Comparison of ENCODE assay signal across 1 cellular context in the genomic region with DNA sequence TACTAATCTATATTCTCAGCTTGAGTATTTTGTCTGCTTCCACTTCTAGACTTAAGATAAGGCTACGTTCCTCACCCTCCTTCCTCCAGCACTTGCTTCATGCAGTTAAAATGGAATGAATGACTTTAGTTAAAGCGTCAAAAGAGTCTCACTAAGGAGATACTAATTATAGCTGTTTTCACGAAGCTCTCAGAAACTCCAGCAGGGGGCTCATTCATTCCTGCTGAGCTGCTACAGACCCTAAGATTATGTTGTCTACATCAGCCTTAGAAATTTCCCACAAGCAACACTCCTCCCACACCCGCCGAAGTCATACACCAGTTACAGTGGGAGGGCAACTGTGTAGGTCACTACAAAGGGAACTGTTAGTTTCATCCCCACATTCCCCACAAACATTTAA.
TF ChIP-seq lines count a peak whose summit lies in the region.

No MANE protein-coding gene starts in this region.

TF ChIP-seq in HepG2, 621 proteins besides CTCF, POLR2A, EP300 and RAD21 (continued from another document):
- TF ChIP-seq ERF (CRISPR knock-in tag; IDR thresholded peaks at IDR 0.05) = peak; percentile 71; the same call in 1 of the 2 replicates
- 0 out of 2 replicates have a peak, but pooled peaks have one; percentile 17 for TF ChIP-seq ZGPAT (CRISPR knock-in tag; IDR thresholded peaks at IDR 0.05)
- TF ChIP-seq ZNF124 (CRISPR knock-in tag; IDR thresholded peaks at IDR 0.05) = 0 out of 2 replicates have a peak, but pooled peaks have one; percentile 27
- TF ChIP-seq SOX5 (CRISPR knock-in tag; IDR thresholded peaks at IDR 0.05; ENCODE audit: borderline replicate concordance) = peak; percentile 16; the same call in 1 of the 2 replicates
- TF ChIP-seq IKZF4 (CRISPR knock-in tag; IDR thresholded peaks at IDR 0.05; ENCODE audit: borderline replicate concordance, low read depth, not compliant biosample characterization) = no peak
- TF ChIP-seq, protein P1, sequence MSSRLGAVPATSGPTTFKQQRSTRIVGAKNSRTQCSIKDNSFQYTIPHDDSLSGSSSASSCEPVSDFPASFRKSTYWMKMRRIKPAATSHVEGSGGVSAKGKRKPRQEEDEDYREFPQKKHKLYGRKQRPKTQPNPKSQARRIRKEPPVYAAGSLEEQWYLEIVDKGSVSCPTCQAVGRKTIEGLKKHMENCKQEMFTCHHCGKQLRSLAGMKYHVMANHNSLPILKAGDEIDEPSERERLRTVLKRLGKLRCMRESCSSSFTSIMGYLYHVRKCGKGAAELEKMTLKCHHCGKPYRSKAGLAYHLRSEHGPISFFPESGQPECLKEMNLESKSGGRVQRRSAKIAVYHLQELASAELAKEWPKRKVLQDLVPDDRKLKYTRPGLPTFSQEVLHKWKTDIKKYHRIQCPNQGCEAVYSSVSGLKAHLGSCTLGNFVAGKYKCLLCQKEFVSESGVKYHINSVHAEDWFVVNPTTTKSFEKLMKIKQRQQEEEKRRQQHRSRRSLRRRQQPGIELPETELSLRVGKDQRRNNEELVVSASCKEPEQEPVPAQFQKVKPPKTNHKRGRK (CRISPR knock-in tag; IDR thresholded peaks at IDR 0.05) = no peak
- TF ChIP-seq ZBTB25 (CRISPR knock-in tag; IDR thresholded peaks at IDR 0.05) = 0 out of 2 replicates have a peak, but pooled peaks have one; percentile 48
- peak; percentile 61 for TF ChIP-seq MED1 (CRISPR knock-in tag; IDR thresholded peaks at IDR 0.05)
- no peak for TF ChIP-seq ZUFSP (CRISPR knock-in tag; IDR thresholded peaks at IDR 0.05; ENCODE audit: borderline replicate concordance)
- peak; percentile 36; the same call in 1 of the 2 replicates for TF ChIP-seq PATZ1 (CRISPR knock-in tag; IDR thresholded peaks at IDR 0.05)
- no peak for TF ChIP-seq ZFP62 (CRISPR knock-in tag; IDR thresholded peaks at IDR 0.05)
- peak; percentile 67 for TF ChIP-seq MIXL1 (CRISPR knock-in tag; IDR thresholded peaks at IDR 0.05)
- TF ChIP-seq GATAD2A (CRISPR knock-in tag; IDR thresholded peaks at IDR 0.05) = peak; percentile 65
- TF ChIP-seq KMT2A (CRISPR knock-in tag; IDR thresholded peaks at IDR 0.05) = 0 out of 2 replicates have a peak, but pooled peaks have one; percentile 42
- TF ChIP-seq ZBTB7A (CRISPR knock-in tag; IDR thresholded peaks at IDR 0.05) = no peak
- no peak for TF ChIP-seq SOX6 (IDR thresholded peaks at IDR 0.05)
- peak; percentile 29; the same call in 1 of the 2 replicates for TF ChIP-seq SOX6 (CRISPR knock-in tag; IDR thresholded peaks at IDR 0.05)
- peak; percentile 28; the same call in 1 of the 2 replicates for TF ChIP-seq KMT2B (CRISPR knock-in tag; IDR thresholded peaks at IDR 0.05)
- TF ChIP-seq FOXA3 (CRISPR knock-in tag; IDR thresholded peaks at IDR 0.05) = peak; percentile 16; the same call in 1 of the 2 replicates
- no peak for TF ChIP-seq ZC3H4 (CRISPR knock-in tag; IDR thresholded peaks at IDR 0.05; ENCODE audit: borderline replicate concordance)
- TF ChIP-seq, protein P2, sequence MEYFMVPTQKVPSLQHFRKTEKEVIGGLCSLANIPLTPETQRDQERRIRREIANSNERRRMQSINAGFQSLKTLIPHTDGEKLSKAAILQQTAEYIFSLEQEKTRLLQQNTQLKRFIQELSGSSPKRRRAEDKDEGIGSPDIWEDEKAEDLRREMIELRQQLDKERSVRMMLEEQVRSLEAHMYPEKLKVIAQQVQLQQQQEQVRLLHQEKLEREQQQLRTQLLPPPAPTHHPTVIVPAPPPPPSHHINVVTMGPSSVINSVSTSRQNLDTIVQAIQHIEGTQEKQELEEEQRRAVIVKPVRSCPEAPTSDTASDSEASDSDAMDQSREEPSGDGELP (IDR thresholded peaks at IDR 0.05; ENCODE audit: borderline replicate concordance, low read depth) = no peak
- TF ChIP-seq PHF21A (CRISPR knock-in tag; IDR thresholded peaks at IDR 0.05) = peak; percentile 60; the same call in 1 of the 2 replicates
- TF ChIP-seq ZBTB7B (CRISPR knock-in tag; IDR thresholded peaks at IDR 0.05) = peak; percentile 49; the same call in 1 of the 2 replicates
- TF ChIP-seq, protein P3, sequence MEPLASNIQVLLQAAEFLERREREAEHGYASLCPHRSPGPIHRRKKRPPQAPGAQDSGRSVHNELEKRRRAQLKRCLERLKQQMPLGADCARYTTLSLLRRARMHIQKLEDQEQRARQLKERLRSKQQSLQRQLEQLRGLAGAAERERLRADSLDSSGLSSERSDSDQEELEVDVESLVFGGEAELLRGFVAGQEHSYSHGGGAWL (CRISPR knock-in tag; IDR thresholded peaks at IDR 0.05) = 0 out of 2 replicates have a peak, but pooled peaks have one; percentile 39
- no peak for TF ChIP-seq JUND (CRISPR knock-in tag; IDR thresholded peaks at IDR 0.05)
- TF ChIP-seq, protein P4, sequence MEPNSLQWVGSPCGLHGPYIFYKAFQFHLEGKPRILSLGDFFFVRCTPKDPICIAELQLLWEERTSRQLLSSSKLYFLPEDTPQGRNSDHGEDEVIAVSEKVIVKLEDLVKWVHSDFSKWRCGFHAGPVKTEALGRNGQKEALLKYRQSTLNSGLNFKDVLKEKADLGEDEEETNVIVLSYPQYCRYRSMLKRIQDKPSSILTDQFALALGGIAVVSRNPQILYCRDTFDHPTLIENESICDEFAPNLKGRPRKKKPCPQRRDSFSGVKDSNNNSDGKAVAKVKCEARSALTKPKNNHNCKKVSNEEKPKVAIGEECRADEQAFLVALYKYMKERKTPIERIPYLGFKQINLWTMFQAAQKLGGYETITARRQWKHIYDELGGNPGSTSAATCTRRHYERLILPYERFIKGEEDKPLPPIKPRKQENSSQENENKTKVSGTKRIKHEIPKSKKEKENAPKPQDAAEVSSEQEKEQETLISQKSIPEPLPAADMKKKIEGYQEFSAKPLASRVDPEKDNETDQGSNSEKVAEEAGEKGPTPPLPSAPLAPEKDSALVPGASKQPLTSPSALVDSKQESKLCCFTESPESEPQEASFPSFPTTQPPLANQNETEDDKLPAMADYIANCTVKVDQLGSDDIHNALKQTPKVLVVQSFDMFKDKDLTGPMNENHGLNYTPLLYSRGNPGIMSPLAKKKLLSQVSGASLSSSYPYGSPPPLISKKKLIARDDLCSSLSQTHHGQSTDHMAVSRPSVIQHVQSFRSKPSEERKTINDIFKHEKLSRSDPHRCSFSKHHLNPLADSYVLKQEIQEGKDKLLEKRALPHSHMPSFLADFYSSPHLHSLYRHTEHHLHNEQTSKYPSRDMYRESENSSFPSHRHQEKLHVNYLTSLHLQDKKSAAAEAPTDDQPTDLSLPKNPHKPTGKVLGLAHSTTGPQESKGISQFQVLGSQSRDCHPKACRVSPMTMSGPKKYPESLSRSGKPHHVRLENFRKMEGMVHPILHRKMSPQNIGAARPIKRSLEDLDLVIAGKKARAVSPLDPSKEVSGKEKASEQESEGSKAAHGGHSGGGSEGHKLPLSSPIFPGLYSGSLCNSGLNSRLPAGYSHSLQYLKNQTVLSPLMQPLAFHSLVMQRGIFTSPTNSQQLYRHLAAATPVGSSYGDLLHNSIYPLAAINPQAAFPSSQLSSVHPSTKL (CRISPR knock-in tag; IDR thresholded peaks at IDR 0.05) = peak; percentile 45; the same call in 1 of the 2 replicates
- no peak for TF ChIP-seq ATF3 (CRISPR knock-in tag; IDR thresholded peaks at IDR 0.05)
- TF ChIP-seq, protein P5, sequence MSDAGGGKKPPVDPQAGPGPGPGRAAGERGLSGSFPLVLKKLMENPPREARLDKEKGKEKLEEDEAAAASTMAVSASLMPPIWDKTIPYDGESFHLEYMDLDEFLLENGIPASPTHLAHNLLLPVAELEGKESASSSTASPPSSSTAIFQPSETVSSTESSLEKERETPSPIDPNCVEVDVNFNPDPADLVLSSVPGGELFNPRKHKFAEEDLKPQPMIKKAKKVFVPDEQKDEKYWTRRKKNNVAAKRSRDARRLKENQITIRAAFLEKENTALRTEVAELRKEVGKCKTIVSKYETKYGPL (CRISPR knock-in tag; IDR thresholded peaks at IDR 0.05) = no peak
- peak in 1 of 2 experiments; percentile 58; a peak in 1 of 4 replicates for TF ChIP-seq KLF16 (CRISPR knock-in tag; IDR thresholded peaks at IDR 0.05)
- TF ChIP-seq ZMYM4 (CRISPR knock-in tag; IDR thresholded peaks at IDR 0.05) = peak; percentile 29; the same call in 1 of the 2 replicates
- TF ChIP-seq SP2 (CRISPR knock-in tag; IDR thresholded peaks at IDR 0.05) = no peak
- 0 out of 2 replicates have a peak, but pooled peaks have one; percentile 27 for TF ChIP-seq ZKSCAN1 (IDR thresholded peaks at IDR 0.05; ENCODE audit: low read length)
- TF ChIP-seq ZNF782 (CRISPR knock-in tag; IDR thresholded peaks at IDR 0.05; ENCODE audit: borderline replicate concordance) = no peak
- no peak for TF ChIP-seq ZNF235 (CRISPR knock-in tag; IDR thresholded peaks at IDR 0.05; ENCODE audit: borderline replicate concordance)
- TF ChIP-seq SP4 (CRISPR knock-in tag; IDR thresholded peaks at IDR 0.05) = no peak
- 0 out of 2 replicates have a peak, but pooled peaks have one; percentile 22 for TF ChIP-seq YEATS2 (CRISPR knock-in tag; IDR thresholded peaks at IDR 0.05; ENCODE audit: borderline replicate concordance)
- no peak for TF ChIP-seq ZNF17 (CRISPR knock-in tag; IDR thresholded peaks at IDR 0.05)
- TF ChIP-seq ZNF33B (CRISPR knock-in tag; IDR thresholded peaks at IDR 0.05) = no peak
- TF ChIP-seq, protein P6, sequence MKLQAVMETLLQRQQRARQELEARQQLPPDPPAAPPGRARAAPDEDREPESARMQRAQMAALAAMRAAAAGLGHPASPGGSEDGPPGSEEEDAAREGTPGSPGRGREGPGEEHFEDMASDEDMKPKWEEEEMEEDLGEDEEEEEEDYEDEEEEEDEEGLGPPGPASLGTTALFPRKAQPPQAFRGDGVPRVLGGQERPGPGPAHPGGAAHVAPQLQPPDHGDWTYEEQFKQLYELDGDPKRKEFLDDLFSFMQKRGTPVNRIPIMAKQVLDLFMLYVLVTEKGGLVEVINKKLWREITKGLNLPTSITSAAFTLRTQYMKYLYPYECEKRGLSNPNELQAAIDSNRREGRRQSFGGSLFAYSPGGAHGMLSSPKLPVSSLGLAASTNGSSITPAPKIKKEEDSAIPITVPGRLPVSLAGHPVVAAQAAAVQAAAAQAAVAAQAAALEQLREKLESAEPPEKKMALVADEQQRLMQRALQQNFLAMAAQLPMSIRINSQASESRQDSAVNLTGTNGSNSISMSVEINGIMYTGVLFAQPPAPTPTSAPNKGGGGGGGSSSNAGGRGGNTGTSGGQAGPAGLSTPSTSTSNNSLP (IDR thresholded peaks at IDR 0.05; ENCODE audit: low read depth, low read length) = 0 out of 2 replicates have a peak, but pooled peaks have one; percentile 18
- TF ChIP-seq TEAD3 (CRISPR knock-in tag; optimal IDR thresholded peaks at IDR 0.05; ENCODE audit: borderline replicate concordance) = peak; percentile 64
- TF ChIP-seq ZNF839 (CRISPR knock-in tag; IDR thresholded peaks at IDR 0.05; ENCODE audit: borderline replicate concordance) = no peak
- TF ChIP-seq ZNF883 (CRISPR knock-in tag; IDR thresholded peaks at IDR 0.05; ENCODE audit: not compliant biosample characterization) = no peak
- TF ChIP-seq HDAC2 (CRISPR knock-in tag; IDR thresholded peaks at IDR 0.05) = peak; percentile 54
